20 cellular contexts compared by ENCODE assay signal in genomic region chr3:128550471-128551126, GRCh38. TPM values are rescaled to one million over a fixed set of nuclear protein-coding genes. Genes with fewer than 3 reads are reported as not detected.
DNase-seq lines count a peak whose midpoint lies in the region; ATAC-seq, FAIRE-seq and TF ChIP-seq lines count a peak whose summit lies in the region.
"Had no signal": no experiment of that assay in that cellular context is flagged by ENCODE, and none has a peak within 500 bp of the region (broad histone marks: within the 10 kb centered on the region; RNA-seq: fewer than 3 reads in every experiment).

No MANE protein-coding gene starts in this region.

- no peaks in the 10 kb centered on the region for H3K36me3 Mint-ChIP-seq in activated naive CD4-positive, alpha-beta T cell treated with anti-CD3 and anti-CD28 coated beads for 36 hours (ENCODE audit: low read depth)

- H3K4me1 ChIP-seq in heart right ventricle, result peaks cover 6 to 56% (median 42%) of the 10 kb centered on the region in 9 donors
- peaks cover 18% of the 10 kb centered on the region for H3K4me1 ChIP-seq in mesenchymal stem cell (ENCODE audit: control insufficient read depth, insufficient read depth, low read depth, low read length)
- H3K4me1 ChIP-seq in stomach, result peaks cover 6 to 16% (median 6%) of the 10 kb centered on the region in 4 donors

- H3K27me3 ChIP-seq in heart right ventricle, result peaks cover 5 to 33% (median 12%) of the 10 kb centered on the region in 7 donors
- H3K27me3 ChIP-seq in mesenchymal stem cell (ENCODE audit: control insufficient read depth in 1 of 2, insufficient read depth in 1 of 2, low read length in 2 of 2), result peaks cover 25 to 26% of the 10 kb centered on the region in 2 experiments
- H3K27me3 ChIP-seq in stomach, result peaks cover 6 to 47% (median 20%) of the 10 kb centered on the region in 3 donors

- H3K4me3 Mint-ChIP-seq in activated naive CD4-positive, alpha-beta T cell treated with anti-CD3 and anti-CD28 coated beads for 36 hours, result no peak overlapping the region

- peak overlapping the region; percentile 85 for H4K91ac ChIP-seq in mesenchymal stem cell (ENCODE audit: low read length)

- no peak for FAIRE-seq in D721Med (lab: Jason Lieb, UNC)
- FAIRE-seq: A204.1, H54, RCC 7860 had no signal

- H3K23ac ChIP-seq in mesenchymal stem cell (ENCODE audit: low read length in 2 of 2), result no peak overlapping the region

- no peak for TF ChIP-seq POLR2A in stomach (IDR thresholded peaks at IDR 0.05)

- peak overlapping the region; percentile 53 for H4K8ac ChIP-seq in mesenchymal stem cell (ENCODE audit: low read length)

- H3K9ac ChIP-seq in mesenchymal stem cell (ENCODE audit: low read length), result no peak overlapping the region

- intact Hi-C loops in heart right ventricle (cut with DNase I), result no loop called here
- intact Hi-C loops in Right ventricle myocardium superior (cut with DNase I), result no loop called here
- intact Hi-C loops in stomach (cut with DNase I; ENCODE audit: low total_unique reads), result no loop called here
- intact Hi-C loops in activated naive CD4-positive, alpha-beta T cell treated with anti-CD3 and anti-CD28 coated beads for 36 hours (cut with micrococcal nuclease), result no loop called here

- no peak overlapping the region for H2BK5ac ChIP-seq in mesenchymal stem cell (ENCODE audit: low read depth, low read length, poor library complexity, severe bottlenecking)

- TF ChIP-seq CTCF in heart right ventricle (IDR thresholded peaks at IDR 0.05) (no peak), stomach (IDR thresholded peaks at IDR 0.05) (no peak), D721Med (IDR thresholded peaks at IDR 0.05; ENCODE audit: insufficient read depth, missing control alignments) (no peak)

- H2AFZ ChIP-seq in mesenchymal stem cell (ENCODE audit: low read depth, low read length), result no peak overlapping the region

- WGBS in heart right ventricle, 2 donors, result 74 to 76% methylated on average over 18 of the region's 18 CpGs
- 95% methylated on average over 14 of the region's 18 CpGs for WGBS in mesenchymal stem cell
- WGBS in stomach, 5 donors, result 85 to 92% (median 88%) methylated on average over 16 to 18 of the region's 18 CpGs

- ATAC-seq in heart right ventricle (peak in 6 of 8 donors; percentile 12 to 60 (median 34)), Right ventricle myocardium superior (ENCODE audit: poor library complexity) (no peak)

- CTCF ChIA-PET in activated naive CD4-positive, alpha-beta T cell treated with anti-CD3 and anti-CD28 coated beads for 36 hours (lab: Charles Lee), result no interaction called here

- no peaks in the 10 kb centered on the region for H3K79me1 ChIP-seq in mesenchymal stem cell (replicated peaks; ENCODE audit: low read length, poor library complexity, severe bottlenecking)

- peak overlapping the region; percentile 97 for H2BK120ac ChIP-seq in mesenchymal stem cell (ENCODE audit: low read depth, low read length)

- peak overlapping the region; percentile 38 to 98 for H3K18ac ChIP-seq in mesenchymal stem cell (ENCODE audit: low read depth in 1 of 2, low read length in 2 of 2)

- no peak for TF ChIP-seq EP300 in stomach (IDR thresholded peaks at IDR 0.05)

- no peak overlapping the region for H2AK5ac ChIP-seq in mesenchymal stem cell (ENCODE audit: low read length, severe bottlenecking)

- H3K4ac ChIP-seq in mesenchymal stem cell (ENCODE audit: low read depth in 1 of 2, low read length in 2 of 2), result peak overlapping the region; percentile 53 to 78

- peaks cover 3% of the 10 kb centered on the region for H3K4me1 Mint-ChIP-seq in activated naive CD4-positive, alpha-beta T cell treated with anti-CD3 and anti-CD28 coated beads for 36 hours (ENCODE audit: low read depth)

- no peak overlapping the region for H3K4me3 ChIP-seq in heart right ventricle
- no peak overlapping the region for H3K4me3 ChIP-seq in mesenchymal stem cell (ENCODE audit: insufficient read depth in 1 of 2, low read depth in 1 of 2, low read length in 2 of 2)
- H3K4me3 ChIP-seq in stomach, result no peak overlapping the region

- peak overlapping the region; percentile 12 for H2BK15ac ChIP-seq in mesenchymal stem cell (ENCODE audit: low read depth, poor library complexity, severe bottlenecking)

- no peaks in the 10 kb centered on the region for H3K9me3 Mint-ChIP-seq in activated naive CD4-positive, alpha-beta T cell treated with anti-CD3 and anti-CD28 coated beads for 36 hours

- peaks cover 38% of the 10 kb centered on the region for H3K27me3 Mint-ChIP-seq in activated naive CD4-positive, alpha-beta T cell treated with anti-CD3 and anti-CD28 coated beads for 36 hours (ENCODE audit: low read depth)

- H3K27ac ChIP-seq in heart right ventricle (peak overlapping the region in 9 of 10 donors; percentile 51 to 88 (median 76)), mesenchymal stem cell (ENCODE audit: low read length, poor library complexity, severe bottlenecking) (no peak overlapping the region), stomach (no peak overlapping the region)

- no peak overlapping the region for H3K14ac ChIP-seq in mesenchymal stem cell (ENCODE audit: low read length in 2 of 2)

- no peak for DNase-seq in heart right ventricle
- DNase-seq in Right ventricle myocardium superior, result no peak
- DNase-seq in cerebellar cortex (ENCODE audit: low spot score), result peak; percentile 11
- no peak for DNase-seq in mesenchymal stem cell
- DNase-seq in stomach, result peak; percentile 15
- DNase-seq in activated naive CD4-positive, alpha-beta T cell treated with anti-CD3 and anti-CD28 coated beads for 36 hours, result no peak
- DNase-seq in D721Med (ENCODE audit: insufficient read length, low spot score), result no peak
- no peak for DNase-seq in AG08396 (ENCODE audit: low spot score)
- DNase-seq: C1 segment of cervical spinal cord, DMS153, Kasumi-1, MM.1S, NCI-H1092 treated with DMSO at 0.1 percent for 48 hours, NCI-H1694, NCI-H345, NCI-H69, SIG-M5 had no signal

- H3K9me3 ChIP-seq in heart right ventricle (no peaks in the 10 kb centered on the region), mesenchymal stem cell (ENCODE audit: control insufficient read depth, low read length) (no peaks in the 10 kb centered on the region), stomach (no peaks in the 10 kb centered on the region)

- H2BK12ac ChIP-seq in mesenchymal stem cell (ENCODE audit: low read length in 2 of 2), result peak overlapping the region; percentile 66 to 97

- H3K36me3 ChIP-seq in heart right ventricle (no peaks in the 10 kb centered on the region), mesenchymal stem cell (ENCODE audit: control insufficient read depth in 1 of 2, insufficient read depth in 2 of 2, low read depth in 1 of 2, low read length in 2 of 2) (no peaks in the 10 kb centered on the region), stomach (no peaks in the 10 kb centered on the region)

- no peak overlapping the region for H3K27ac Mint-ChIP-seq in activated naive CD4-positive, alpha-beta T cell treated with anti-CD3 and anti-CD28 coated beads for 36 hours

- no peak overlapping the region for H3K4me2 ChIP-seq in mesenchymal stem cell (ENCODE audit: low read length, poor library complexity, severe bottlenecking)

RNA-seq across cellular contexts. Expression of gene GATA2, which starts 57.6 kb away (rescaled TPM):
- total RNA-seq in heart right ventricle (10 to 100 TPM in 7 of 10 donors, 1 to 10 TPM in 3; 6.8 to 21.4 (median 10.7) TPM), Right ventricle myocardium superior (8.3 TPM), stomach (1 to 10 TPM; 2.6 to 9.1 (median 5.3) TPM)
- polyA plus RNA-seq in heart right ventricle (10 to 100 TPM; 16.0 to 29.8 TPM), stomach (1 to 10 TPM; 2.3 to 3.5 (median 3.3) TPM)
- polyA plus RNA-seq in mesenchymal stem cell (2013, experiment 1 of 2), result 2.0 TPM
- 2.2 TPM for polyA plus RNA-seq in mesenchymal stem cell (2013, experiment 2 of 2)
- under 1 TPM in 1 of 2 experiments, not detected in 1; 0.35 TPM for total RNA-seq in activated naive CD4-positive, alpha-beta T cell treated with anti-CD3 and anti-CD28 coated beads for 36 hours

Comparison
In these comparisons a context has a peak if more than half of its experiments do, and no peak if none do; other contexts are left out.
1. DNase-seq: peak in cerebellar cortex (single experiment) and stomach (single experiment); none in heart right ventricle (0 of 2), Right ventricle myocardium superior (single experiment), mesenchymal stem cell (single experiment), activated naive CD4-positive, alpha-beta T cell treated with anti-CD3 and anti-CD28 coated beads for 36 hours (single experiment), D721Med (single experiment) and AG08396 (single experiment).
2. H3K27ac ChIP-seq: peak in heart right ventricle (9 of 10); none in mesenchymal stem cell (single experiment) and stomach (0 of 5).